1 cellular context compared by ENCODE assay signal in genomic region chr19:18208098-18208951, GRCh38.
TF ChIP-seq lines count a peak whose summit lies in the region.

No MANE protein-coding gene starts in this region.

TF ChIP-seq in HepG2, 621 proteins besides CTCF, POLR2A, EP300 and RAD21:
- 0 out of 2 replicates have a peak, but pooled peaks have one; percentile 32 for TF ChIP-seq ZKSCAN8 (CRISPR knock-in tag; IDR thresholded peaks at IDR 0.05; ENCODE audit: borderline replicate concordance)
- TF ChIP-seq STAG1 (CRISPR knock-in tag; IDR thresholded peaks at IDR 0.05), result peak; percentile 80
- no peak for TF ChIP-seq ZNF589 (CRISPR knock-in tag; conservative IDR thresholded peaks at IDR 0.05)
- TF ChIP-seq SMC3 (IDR thresholded peaks at IDR 0.05; ENCODE audit: low read length), result peak; percentile 47
- no peak for TF ChIP-seq ZNF780A (CRISPR knock-in tag; IDR thresholded peaks at IDR 0.05)
- TF ChIP-seq ZNF629 (CRISPR knock-in tag; conservative IDR thresholded peaks at IDR 0.05), result peak; percentile 93
- TF ChIP-seq HNF4A (CRISPR knock-in tag; IDR thresholded peaks at IDR 0.05), result peak; percentile 24
- TF ChIP-seq CCDC6 (CRISPR knock-in tag; IDR thresholded peaks at IDR 0.05), result no peak
- 0 out of 2 replicates have a peak, but pooled peaks have one; percentile 22 for TF ChIP-seq ERF (CRISPR knock-in tag; IDR thresholded peaks at IDR 0.05)
- TF ChIP-seq ZNF3 (CRISPR knock-in tag; IDR thresholded peaks at IDR 0.05), result peak; percentile 75; the same call in 1 of the 2 replicates
- TF ChIP-seq CC2D1A (CRISPR knock-in tag; IDR thresholded peaks at IDR 0.05), result no peak
- TF ChIP-seq KDM2A (CRISPR knock-in tag; IDR thresholded peaks at IDR 0.05; ENCODE audit: borderline replicate concordance, low read depth), result 0 out of 2 replicates have a peak, but pooled peaks have one; percentile 18
- no peak for TF ChIP-seq FOXO1 (CRISPR knock-in tag; IDR thresholded peaks at IDR 0.05)
- TF ChIP-seq MXD4 (CRISPR knock-in tag; IDR thresholded peaks at IDR 0.05), result 0 out of 2 replicates have a peak, but pooled peaks have one; percentile 24
TF ChIP-seq in HepG2: peak in this region for 9.
